1 cellular context compared by ENCODE assay signal in genomic region chr2:68290825-68291224, GRCh38.
TF ChIP-seq lines count a peak whose summit lies in the region.

No MANE protein-coding gene starts in this region.

TF ChIP-seq in SK-N-SH, 30 proteins besides CTCF, POLR2A, EP300 and RAD21 (continued from another document):
- TF ChIP-seq PBX3 (IDR thresholded peaks at IDR 0.05) = no peak
- TF ChIP-seq, protein P1, sequence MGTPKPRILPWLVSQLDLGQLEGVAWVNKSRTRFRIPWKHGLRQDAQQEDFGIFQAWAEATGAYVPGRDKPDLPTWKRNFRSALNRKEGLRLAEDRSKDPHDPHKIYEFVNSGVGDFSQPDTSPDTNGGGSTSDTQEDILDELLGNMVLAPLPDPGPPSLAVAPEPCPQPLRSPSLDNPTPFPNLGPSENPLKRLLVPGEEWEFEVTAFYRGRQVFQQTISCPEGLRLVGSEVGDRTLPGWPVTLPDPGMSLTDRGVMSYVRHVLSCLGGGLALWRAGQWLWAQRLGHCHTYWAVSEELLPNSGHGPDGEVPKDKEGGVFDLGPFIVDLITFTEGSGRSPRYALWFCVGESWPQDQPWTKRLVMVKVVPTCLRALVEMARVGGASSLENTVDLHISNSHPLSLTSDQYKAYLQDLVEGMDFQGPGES (IDR thresholded peaks at IDR 0.05; ENCODE audit: low read depth, low read length) = no peak
- TF ChIP-seq RFX5 (IDR thresholded peaks at IDR 0.05; ENCODE audit: low read length) = no peak
- TF ChIP-seq MXI1 (IDR thresholded peaks at IDR 0.05; ENCODE audit: low read depth, low read length) = no peak
- TF ChIP-seq TAF1 (IDR thresholded peaks at IDR 0.05; ENCODE audit: borderline replicate concordance, low read depth, low read length) = no peak
- no peak for TF ChIP-seq FOXM1 (IDR thresholded peaks at IDR 0.05; ENCODE audit: low read depth)
- no peak for TF ChIP-seq GATA2 (CRISPR knock-in tag; IDR thresholded peaks at IDR 0.05)
- no peak for TF ChIP-seq NRF1 (IDR thresholded peaks at IDR 0.05; ENCODE audit: low read depth, low read length)
- no peak for TF ChIP-seq MEF2A (IDR thresholded peaks at IDR 0.05; ENCODE audit: borderline replicate concordance, low read depth)
- TF ChIP-seq YY1 (IDR thresholded peaks at IDR 0.05; ENCODE audit: low read depth) = no peak
- no peak for TF ChIP-seq CHD2 (IDR thresholded peaks at IDR 0.05; ENCODE audit: low read length, partially characterized antibody)
- TF ChIP-seq, protein P2, sequence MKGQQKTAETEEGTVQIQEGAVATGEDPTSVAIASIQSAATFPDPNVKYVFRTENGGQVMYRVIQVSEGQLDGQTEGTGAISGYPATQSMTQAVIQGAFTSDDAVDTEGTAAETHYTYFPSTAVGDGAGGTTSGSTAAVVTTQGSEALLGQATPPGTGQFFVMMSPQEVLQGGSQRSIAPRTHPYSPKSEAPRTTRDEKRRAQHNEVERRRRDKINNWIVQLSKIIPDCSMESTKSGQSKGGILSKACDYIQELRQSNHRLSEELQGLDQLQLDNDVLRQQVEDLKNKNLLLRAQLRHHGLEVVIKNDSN (IDR thresholded peaks at IDR 0.05; ENCODE audit: borderline replicate concordance, low read depth) = no peak
- TF ChIP-seq FOXJ3 (CRISPR knock-in tag; IDR thresholded peaks at IDR 0.05) = no peak
- TF ChIP-seq JUND (IDR thresholded peaks at IDR 0.05) = no peak
